ENCODE assay signal across 8 cellular contexts in the genomic region with DNA sequence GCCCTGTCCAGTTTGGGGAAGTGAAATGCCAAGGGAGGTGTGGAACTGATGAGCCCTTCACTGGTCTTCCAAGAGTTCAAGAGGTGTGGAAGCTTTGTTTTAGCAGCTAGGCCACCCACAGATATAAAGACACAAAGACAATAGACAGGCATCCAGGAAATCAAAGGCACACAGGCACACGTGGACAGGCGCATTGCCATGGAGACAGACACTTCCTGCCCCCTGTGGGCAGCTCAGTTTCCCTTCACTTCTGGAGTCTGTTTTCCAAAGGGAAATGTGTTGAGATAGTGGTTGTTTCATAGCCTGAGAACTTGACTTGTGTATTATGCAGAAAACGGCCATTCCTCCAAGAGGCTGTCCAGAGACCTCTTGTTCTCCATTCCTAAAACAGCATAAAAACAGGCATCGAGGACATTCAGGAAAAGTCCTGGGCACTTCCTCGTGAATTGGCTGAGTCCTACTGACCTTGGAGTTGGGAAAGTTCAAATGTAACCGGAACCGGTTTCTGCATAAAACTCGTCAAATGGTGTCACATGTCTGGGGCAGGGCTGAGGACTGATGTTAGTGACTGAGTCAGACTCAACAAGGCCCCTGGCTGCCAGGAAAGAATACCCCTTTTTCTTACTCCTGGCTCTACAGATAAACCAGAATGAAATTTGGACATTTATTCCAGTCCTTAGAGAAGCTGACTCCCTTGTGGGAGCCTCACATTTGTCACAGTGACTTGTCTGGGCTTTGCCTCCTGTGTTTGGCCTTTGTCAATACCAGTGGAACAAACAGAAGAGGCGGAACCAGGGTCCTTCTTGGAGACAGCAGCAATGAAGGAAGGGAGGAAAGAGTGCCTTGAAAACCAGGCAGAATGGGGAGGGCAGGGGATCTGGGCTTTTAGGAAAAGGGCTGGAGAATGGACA. TPM values are rescaled to one million over a fixed set of nuclear protein-coding genes. Genes with fewer than 3 reads are reported as not detected.
DNase-seq lines count a peak whose midpoint lies in the region; TF ChIP-seq lines count a peak whose summit lies in the region.

No MANE protein-coding gene starts in this region.

- 40% methylated on average over 9 of the region's 9 CpGs for WGBS in prostate gland

- H3K4me3 ChIP-seq in GM12865 (ENCODE audit: low read depth, low read length), result no peak overlapping the region
- no peak overlapping the region for H3K4me3 ChIP-seq in prostate gland
- H3K4me3 ChIP-seq in Karpas-422 (ENCODE audit: low read length), result no peak overlapping the region

- H3K9ac ChIP-seq in Karpas-422 (ENCODE audit: low read length), result no peak overlapping the region

- H2AFZ ChIP-seq in Karpas-422 (ENCODE audit: low read length), result no peak overlapping the region

- peak overlapping the region; percentile 46 to 55 for H3K27ac ChIP-seq in prostate gland
- H3K27ac ChIP-seq in Karpas-422 (ENCODE audit: low read length), result no peak overlapping the region

- intact Hi-C loops in prostate gland (cut with DNase I), result no loop called here

- no peaks in the 10 kb centered on the region for H3K9me3 ChIP-seq in prostate gland
- H3K9me3 ChIP-seq in Karpas-422 (ENCODE audit: low read length), result no peaks in the 10 kb centered on the region

- no peaks in the 10 kb centered on the region for H3K79me2 ChIP-seq in Karpas-422 (ENCODE audit: low read length)

- no peaks in the 10 kb centered on the region for H3K9me2 ChIP-seq in Karpas-422 (replicated peaks; ENCODE audit: insufficient read depth, low read length)

- TF ChIP-seq CTCF in GM12865 (IDR thresholded peaks at IDR 0.05; ENCODE audit: insufficient read depth, low read depth, low read length, missing control alignments) (no peak), prostate gland (IDR thresholded peaks at IDR 0.05) (no peak)

- H4K20me1 ChIP-seq in Karpas-422 (ENCODE audit: insufficient read depth, low read depth, low read length), result no peaks in the 10 kb centered on the region

- in situ Hi-C loops in SK-MEL-5 (cut with HindIII; ENCODE audit: low pct_unique_long_range_greater_than_20kb, low sequenced_read_pairs), result no loop called here

- H3K36me3 ChIP-seq in prostate gland (no peaks in the 10 kb centered on the region), Karpas-422 (ENCODE audit: insufficient read depth, low read length) (no peaks in the 10 kb centered on the region)

- H3K27me3 ChIP-seq in prostate gland (replicated peaks; ENCODE audit: insufficient read depth) (no peaks in the 10 kb centered on the region), Karpas-422 (ENCODE audit: low read length) (no peaks in the 10 kb centered on the region)

- peak; percentile 28 for TF ChIP-seq POLR2A in prostate gland (IDR thresholded peaks at IDR 0.05)

- no peak overlapping the region for H3K4me2 ChIP-seq in Karpas-422 (ENCODE audit: low read depth, low read length, poor library complexity, severe bottlenecking)

- DNase-seq in GM12865 (ENCODE audit: low read depth), result peak; percentile 12
- peak; percentile 19 for DNase-seq in SK-MEL-5 (ENCODE audit: low read depth, low spot score)
- DNase-seq in glomerular endothelial cell (ENCODE audit: extremely low read depth, low read depth, low spot score), result peak; percentile 78
- no peak for DNase-seq in prostate gland (ENCODE audit: low spot score)
- DNase-seq in stimulated activated CD4-positive, alpha-beta T cell treated with anti-CD3 and anti-CD28 coated beads, Interleukin-12 subunit alpha, Interleukin-12 subunit beta, amount 100 ng/mL, for 4 hours, result no peak
- no peak for DNase-seq in amniotic stem cell (lab: John Stamatoyannopoulos, UW)
- DNase-seq in Karpas-422, result no peak
- no peak for DNase-seq in cortex of kidney (lab: John Stamatoyannopoulos, UW)

- H3K4me1 ChIP-seq in prostate gland (replicated peaks), result peaks cover 8% of the 10 kb centered on the region
- H3K4me1 ChIP-seq in Karpas-422 (ENCODE audit: low read length), result no peaks in the 10 kb centered on the region

RNA-seq across cellular contexts. Expression of gene ALPK3, which starts 1.3 kb away (rescaled TPM):
- total RNA-seq in SK-MEL-5 (2014; rRNA removed; shearing (Covaris generic)), result 0.03 TPM in 2 replicates
- 0.01 and 0.11 TPM in 2 replicates for polyA plus RNA-seq in SK-MEL-5 (2015; cell fraction: cytosol; rRNA removed)
- polyA plus RNA-seq in SK-MEL-5 (2015; cell fraction: nucleus; rRNA removed), result 0.11 and 0.21 TPM in 2 replicates
- total RNA-seq in glomerular endothelial cell (68.4 and 91.5 TPM in 2 replicates), prostate gland (1 to 10 TPM in 1 of 2 donors, under 1 TPM in 1; 0.68 to 7.2 TPM)
- under 0.01 and 0.07 TPM in 2 replicates for total RNA-seq in Karpas-422 (2014; rRNA removed; shearing (Covaris generic); ENCODE audit: low replicate concordance)

Comparison
In these comparisons a context has a peak if more than half of its experiments do, and no peak if none do; other contexts are left out.
1. DNase-seq: peak in GM12865 (single experiment), SK-MEL-5 (single experiment) and glomerular endothelial cell (single experiment); none in prostate gland (single experiment), stimulated activated CD4-positive, alpha-beta T cell treated with anti-CD3 and anti-CD28 coated beads, Interleukin-12 subunit alpha, Interleukin-12 subunit beta, amount 100 ng/mL, for 4 hours (single experiment), amniotic stem cell (single experiment), Karpas-422 (single experiment) and cortex of kidney (single experiment).